In the genomic region with DNA sequence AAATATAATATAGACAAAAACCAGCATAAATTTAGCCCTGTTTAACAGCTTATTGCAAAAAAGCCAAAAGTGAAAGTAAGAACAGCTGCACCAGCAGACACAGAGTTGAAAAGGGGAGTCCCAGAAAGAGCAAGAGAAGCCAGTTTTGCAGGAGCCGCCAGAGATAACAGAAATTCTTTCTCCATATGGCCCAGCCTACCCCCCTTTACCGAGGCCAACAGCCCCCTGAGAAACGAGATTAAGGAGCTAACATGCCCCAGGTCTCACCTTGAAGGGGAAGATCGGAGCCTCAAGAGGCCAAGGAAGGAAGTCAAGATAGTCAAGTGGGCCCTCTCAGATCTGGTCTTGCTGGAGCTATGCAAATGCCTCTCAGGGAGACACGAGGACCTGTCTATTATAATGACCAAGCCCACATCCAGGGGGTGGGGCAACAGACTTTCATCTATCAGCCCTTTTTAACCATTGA, we compare ENCODE assay signal across 8 cellular contexts. TPM values are rescaled to one million over a fixed set of nuclear protein-coding genes. Genes with fewer than 3 reads are reported as not detected.
DNase-seq lines count a peak whose midpoint lies in the region; ATAC-seq and TF ChIP-seq lines count a peak whose summit lies in the region.

No MANE protein-coding gene starts in this region.

- no peaks in the 10 kb centered on the region for H3K27me3 ChIP-seq in skeletal muscle tissue (ENCODE audit: control insufficient read depth in 3 of 3, insufficient read depth in 3 of 3, low read length in 3 of 3)
- H3K27me3 ChIP-seq in brain microvascular endothelial cell (replicated peaks): no peaks in the 10 kb centered on the region

- H3K36me3 ChIP-seq in skeletal muscle tissue (ENCODE audit: control insufficient read depth in 3 of 3, insufficient read depth in 3 of 3, low read length in 3 of 3) (no peaks in the 10 kb centered on the region), brain microvascular endothelial cell (replicated peaks) (no peaks in the 10 kb centered on the region)

- no peak overlapping the region for H3K27ac ChIP-seq in skeletal muscle tissue (ENCODE audit: low read depth, low read length)
- no peak overlapping the region for H3K27ac ChIP-seq in brain microvascular endothelial cell

- peak overlapping the region in 1 of 3 donors; percentile 16 for H3K9ac ChIP-seq in skeletal muscle tissue (ENCODE audit: low read depth in 1 of 3, low read length in 3 of 3)

- no peaks in the 10 kb centered on the region for H3K9me3 ChIP-seq in skeletal muscle tissue (ENCODE audit: control insufficient read depth in 3 of 3, low read length in 3 of 3)

- DNase-seq in DMS79 treated with DMSO at 0.1 percent for 48 hours (lab: John Stamatoyannopoulos, UW) (peak; percentile 24), choroid plexus epithelial cell (ENCODE audit: low read depth) (peak; percentile 56), brain microvascular endothelial cell (no peak), NCI-H526 treated with DMSO at 0.1 percent for 48 hours (lab: John Stamatoyannopoulos, UW) (no peak), RKO (ENCODE audit: low spot score) (no peak)

- in situ Hi-C loops in brain microvascular endothelial cell (cut with HindIII; ENCODE audit: low pct_ligation_motif_present, low sequenced_read_pairs): no loop called here

- peak; percentile 64 for ATAC-seq in GM19463 (IDR thresholded peaks at IDR 0.05; ENCODE audit: unreplicated experiment)
- ATAC-seq in HG03565 (IDR thresholded peaks at IDR 0.05; ENCODE audit: unreplicated experiment): peak; percentile 38

- peaks cover 21 to 24% (median 24%) of the 10 kb centered on the region in 3 donors for H3K4me1 ChIP-seq in skeletal muscle tissue (ENCODE audit: control insufficient read depth in 3 of 3, insufficient read depth in 3 of 3, low read length in 3 of 3)

- TF ChIP-seq CTCF in choroid plexus epithelial cell (conservative IDR thresholded peaks at IDR 0.05; ENCODE audit: low read depth, low read length): peak; percentile 1
- TF ChIP-seq CTCF in brain microvascular endothelial cell (IDR thresholded peaks at IDR 0.05; ENCODE audit: low read depth, low read length, missing control alignments): no peak

- H3K4me3 ChIP-seq in choroid plexus epithelial cell (ENCODE audit: low read depth, low read length) (peak overlapping the region; percentile 55), skeletal muscle tissue (ENCODE audit: low read length in 3 of 3) (peak overlapping the region in 2 of 3 donors; percentile 14 to 29), brain microvascular endothelial cell (ENCODE audit: low read depth, low read length) (no peak overlapping the region)

RNA-seq across cellular contexts. Expression of a gene that starts 4.8 kb away (rescaled TPM):
- 21.9 TPM for total RNA-seq in skeletal muscle tissue

RNA-seq across cellular contexts. Expression of a gene that starts 4.9 kb away (rescaled TPM):
- total RNA-seq in skeletal muscle tissue: 11.0 TPM

Comparison
In these comparisons a context has a peak if more than half of its experiments do, and no peak if none do; other contexts are left out.
1. DNase-seq: peak in DMS79 treated with DMSO at 0.1 percent for 48 hours (single experiment) and choroid plexus epithelial cell (single experiment); none in brain microvascular endothelial cell (single experiment), NCI-H526 treated with DMSO at 0.1 percent for 48 hours (single experiment) and RKO (single experiment).